In the genomic region with DNA sequence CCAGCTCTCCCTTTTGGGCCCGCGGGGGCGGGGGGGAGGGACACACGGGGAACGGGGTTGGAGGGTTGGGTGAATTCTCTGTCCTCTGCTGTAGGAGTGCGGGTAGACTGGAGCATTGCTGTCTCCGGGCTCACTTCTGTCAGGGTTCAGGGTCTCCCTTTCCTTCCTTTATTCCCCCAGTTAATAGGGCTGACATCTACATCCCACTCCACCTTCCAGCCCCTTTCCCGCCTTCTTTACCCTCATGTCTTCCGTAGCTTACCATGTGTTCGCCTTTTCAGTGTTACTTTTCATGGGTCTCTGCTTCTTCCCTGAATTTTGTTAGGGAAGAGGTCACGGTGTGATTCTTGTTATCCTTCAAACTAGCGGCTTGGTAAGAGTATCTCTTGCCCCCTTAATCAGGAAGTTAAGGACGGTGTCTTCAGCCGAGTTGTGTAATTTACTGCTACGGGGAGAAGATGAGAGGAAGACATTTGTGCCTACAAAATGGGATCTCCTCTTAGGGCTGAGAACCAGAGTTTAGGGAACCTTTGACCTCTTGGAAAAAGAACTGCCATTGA, we compare ENCODE assay signal across 1 cellular context.
TF ChIP-seq lines count a peak whose summit lies in the region.

No MANE protein-coding gene starts in this region.

TF ChIP-seq in K562, 482 proteins besides CTCF, POLR2A, EP300 and RAD21 (continued from another document and continues in another):
- TF ChIP-seq, protein P1, sequence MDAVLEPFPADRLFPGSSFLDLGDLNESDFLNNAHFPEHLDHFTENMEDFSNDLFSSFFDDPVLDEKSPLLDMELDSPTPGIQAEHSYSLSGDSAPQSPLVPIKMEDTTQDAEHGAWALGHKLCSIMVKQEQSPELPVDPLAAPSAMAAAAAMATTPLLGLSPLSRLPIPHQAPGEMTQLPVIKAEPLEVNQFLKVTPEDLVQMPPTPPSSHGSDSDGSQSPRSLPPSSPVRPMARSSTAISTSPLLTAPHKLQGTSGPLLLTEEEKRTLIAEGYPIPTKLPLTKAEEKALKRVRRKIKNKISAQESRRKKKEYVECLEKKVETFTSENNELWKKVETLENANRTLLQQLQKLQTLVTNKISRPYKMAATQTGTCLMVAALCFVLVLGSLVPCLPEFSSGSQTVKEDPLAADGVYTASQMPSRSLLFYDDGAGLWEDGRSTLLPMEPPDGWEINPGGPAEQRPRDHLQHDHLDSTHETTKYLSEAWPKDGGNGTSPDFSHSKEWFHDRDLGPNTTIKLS (IDR thresholded peaks at IDR 0.05; ENCODE audit: borderline replicate concordance, low read depth) = 0 out of 2 replicates have a peak, but pooled peaks have one; percentile 54
- TF ChIP-seq ELF1 (tag; IDR thresholded peaks at IDR 0.05) (no peak), CXXC5 (CRISPR knock-in tag; IDR thresholded peaks at IDR 0.05) (no peak), HEY1 (CRISPR knock-in tag; IDR thresholded peaks at IDR 0.05; ENCODE audit: borderline replicate concordance) (no peak), ZHX1 (conservative IDR thresholded peaks at IDR 0.05; ENCODE audit: low read length) (no peak), TRIM24 (IDR thresholded peaks at IDR 0.05) (0 out of 4 replicates have a peak, but pooled peaks of 1 of the 2 experiments have one; percentile 29), CCNT2 (IDR thresholded peaks at IDR 0.05; ENCODE audit: borderline replicate concordance, extremely low read depth, insufficient read length, low read depth, low read length) (no peak), SNRNP70 (optimal IDR thresholded peaks at IDR 0.05; ENCODE audit: low read depth, low read length) (no peak), NELFE (IDR thresholded peaks at IDR 0.05; ENCODE audit: insufficient read depth, insufficient read length) (no peak), OTX1 (CRISPR knock-in tag; IDR thresholded peaks at IDR 0.05) (peak; percentile 11; the same call in 1 of the 2 replicates), HMBOX1 (IDR thresholded peaks at IDR 0.05) (no peak), CC2D1A (IDR thresholded peaks at IDR 0.05) (no peak), BCLAF1 (IDR thresholded peaks at IDR 0.05; ENCODE audit: borderline replicate concordance in 1 of 2, control insufficient read depth in 1 of 2, low read depth in 2 of 2, low read length in 1 of 2) (no peak), U2AF2 (optimal IDR thresholded peaks at IDR 0.05; ENCODE audit: low read depth, low read length) (no peak), GTF2E2 (tag; IDR thresholded peaks at IDR 0.05) (no peak), PRMT5 (CRISPR knock-in tag; IDR thresholded peaks at IDR 0.05) (no peak), BRF1 (IDR thresholded peaks at IDR 0.05; ENCODE audit: borderline replicate concordance, extremely low read depth, insufficient read length) (no peak), PURB (CRISPR knock-in tag; IDR thresholded peaks at IDR 0.05; ENCODE audit: low read depth) (no peak), SUPT5H (IDR thresholded peaks at IDR 0.05) (peak; percentile 13; the same call in 1 of the 2 replicates), E2F8 (IDR thresholded peaks at IDR 0.05; ENCODE audit: low read depth, partially characterized antibody) (peak; percentile 59), ZNF699 (CRISPR knock-in tag; IDR thresholded peaks at IDR 0.05; ENCODE audit: insufficient replicate concordance) (no peak), NFIX (CRISPR knock-in tag; IDR thresholded peaks at IDR 0.05; ENCODE audit: low read depth) (no peak), CHCHD3 (CRISPR knock-in tag; IDR thresholded peaks at IDR 0.05) (no peak), ETV6 (IDR thresholded peaks at IDR 0.05; ENCODE audit: borderline replicate concordance in 1 of 2, low read depth in 2 of 2, low read length in 1 of 2) (no peak), ETV6 (CRISPR knock-in tag; IDR thresholded peaks at IDR 0.05; ENCODE audit: borderline replicate concordance) (no peak; the same call in 1 of the 2 replicates), ILF3 (IDR thresholded peaks at IDR 0.05; ENCODE audit: borderline replicate concordance) (no peak), NR3C1 (CRISPR knock-in tag; IDR thresholded peaks at IDR 0.05) (no peak), RFX1 (IDR thresholded peaks at IDR 0.05) (no peak), CBFB (CRISPR knock-in tag; IDR thresholded peaks at IDR 0.05) (no peak), SMARCA4 (IDR thresholded peaks at IDR 0.05) (0 out of 2 replicates have a peak, but pooled peaks have one; percentile 52), JUND (IDR thresholded peaks at IDR 0.05; ENCODE audit: borderline replicate concordance, low read depth, low read length) (no peak), JUND (tag; IDR thresholded peaks at IDR 0.05; ENCODE audit: borderline replicate concordance, low read depth, low read length) (no peak), NR2C2 (CRISPR knock-in tag; IDR thresholded peaks at IDR 0.05) (no peak; the same call in 1 of the 2 replicates), NR2C2 (tag; IDR thresholded peaks at IDR 0.05) (peak; percentile 68), RFX7 (CRISPR knock-in tag; IDR thresholded peaks at IDR 0.05) (no peak), MEF2D (tag; conservative IDR thresholded peaks at IDR 0.05; ENCODE audit: low read depth) (no peak), ADNP (tag; IDR thresholded peaks at IDR 0.05) (no peak), DNMT1 (IDR thresholded peaks at IDR 0.05) (no peak), HMG20B (CRISPR knock-in tag; IDR thresholded peaks at IDR 0.05) (no peak)
- TF ChIP-seq, protein P2, sequence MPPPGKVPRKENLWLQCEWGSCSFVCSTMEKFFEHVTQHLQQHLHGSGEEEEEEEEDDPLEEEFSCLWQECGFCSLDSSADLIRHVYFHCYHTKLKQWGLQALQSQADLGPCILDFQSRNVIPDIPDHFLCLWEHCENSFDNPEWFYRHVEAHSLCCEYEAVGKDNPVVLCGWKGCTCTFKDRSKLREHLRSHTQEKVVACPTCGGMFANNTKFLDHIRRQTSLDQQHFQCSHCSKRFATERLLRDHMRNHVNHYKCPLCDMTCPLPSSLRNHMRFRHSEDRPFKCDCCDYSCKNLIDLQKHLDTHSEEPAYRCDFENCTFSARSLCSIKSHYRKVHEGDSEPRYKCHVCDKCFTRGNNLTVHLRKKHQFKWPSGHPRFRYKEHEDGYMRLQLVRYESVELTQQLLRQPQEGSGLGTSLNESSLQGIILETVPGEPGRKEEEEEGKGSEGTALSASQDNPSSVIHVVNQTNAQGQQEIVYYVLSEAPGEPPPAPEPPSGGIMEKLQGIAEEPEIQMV (tag; conservative IDR thresholded peaks at IDR 0.05; ENCODE audit: low read depth) = no peak
- TF ChIP-seq, protein P3, sequence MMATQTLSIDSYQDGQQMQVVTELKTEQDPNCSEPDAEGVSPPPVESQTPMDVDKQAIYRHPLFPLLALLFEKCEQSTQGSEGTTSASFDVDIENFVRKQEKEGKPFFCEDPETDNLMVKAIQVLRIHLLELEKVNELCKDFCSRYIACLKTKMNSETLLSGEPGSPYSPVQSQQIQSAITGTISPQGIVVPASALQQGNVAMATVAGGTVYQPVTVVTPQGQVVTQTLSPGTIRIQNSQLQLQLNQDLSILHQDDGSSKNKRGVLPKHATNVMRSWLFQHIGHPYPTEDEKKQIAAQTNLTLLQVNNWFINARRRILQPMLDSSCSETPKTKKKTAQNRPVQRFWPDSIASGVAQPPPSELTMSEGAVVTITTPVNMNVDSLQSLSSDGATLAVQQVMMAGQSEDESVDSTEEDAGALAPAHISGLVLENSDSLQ (IDR thresholded peaks at IDR 0.05) = 0 out of 2 replicates have a peak, but pooled peaks have one; percentile 27
- TF ChIP-seq, protein P4, sequence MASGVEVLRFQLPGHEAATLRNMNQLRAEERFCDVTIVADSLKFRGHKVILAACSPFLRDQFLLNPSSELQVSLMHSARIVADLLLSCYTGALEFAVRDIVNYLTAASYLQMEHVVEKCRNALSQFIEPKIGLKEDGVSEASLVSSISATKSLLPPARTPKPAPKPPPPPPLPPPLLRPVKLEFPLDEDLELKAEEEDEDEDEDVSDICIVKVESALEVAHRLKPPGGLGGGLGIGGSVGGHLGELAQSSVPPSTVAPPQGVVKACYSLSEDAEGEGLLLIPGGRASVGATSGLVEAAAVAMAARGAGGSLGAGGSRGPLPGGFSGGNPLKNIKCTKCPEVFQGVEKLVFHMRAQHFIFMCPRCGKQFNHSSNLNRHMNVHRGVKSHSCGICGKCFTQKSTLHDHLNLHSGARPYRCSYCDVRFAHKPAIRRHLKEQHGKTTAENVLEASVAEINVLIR (CRISPR knock-in tag; IDR thresholded peaks at IDR 0.05) = no peak
- TF ChIP-seq, protein P5, sequence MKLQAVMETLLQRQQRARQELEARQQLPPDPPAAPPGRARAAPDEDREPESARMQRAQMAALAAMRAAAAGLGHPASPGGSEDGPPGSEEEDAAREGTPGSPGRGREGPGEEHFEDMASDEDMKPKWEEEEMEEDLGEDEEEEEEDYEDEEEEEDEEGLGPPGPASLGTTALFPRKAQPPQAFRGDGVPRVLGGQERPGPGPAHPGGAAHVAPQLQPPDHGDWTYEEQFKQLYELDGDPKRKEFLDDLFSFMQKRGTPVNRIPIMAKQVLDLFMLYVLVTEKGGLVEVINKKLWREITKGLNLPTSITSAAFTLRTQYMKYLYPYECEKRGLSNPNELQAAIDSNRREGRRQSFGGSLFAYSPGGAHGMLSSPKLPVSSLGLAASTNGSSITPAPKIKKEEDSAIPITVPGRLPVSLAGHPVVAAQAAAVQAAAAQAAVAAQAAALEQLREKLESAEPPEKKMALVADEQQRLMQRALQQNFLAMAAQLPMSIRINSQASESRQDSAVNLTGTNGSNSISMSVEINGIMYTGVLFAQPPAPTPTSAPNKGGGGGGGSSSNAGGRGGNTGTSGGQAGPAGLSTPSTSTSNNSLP (IDR thresholded peaks at IDR 0.05; ENCODE audit: borderline replicate concordance, low read depth, low read length) = no peak
